In the genomic region with DNA sequence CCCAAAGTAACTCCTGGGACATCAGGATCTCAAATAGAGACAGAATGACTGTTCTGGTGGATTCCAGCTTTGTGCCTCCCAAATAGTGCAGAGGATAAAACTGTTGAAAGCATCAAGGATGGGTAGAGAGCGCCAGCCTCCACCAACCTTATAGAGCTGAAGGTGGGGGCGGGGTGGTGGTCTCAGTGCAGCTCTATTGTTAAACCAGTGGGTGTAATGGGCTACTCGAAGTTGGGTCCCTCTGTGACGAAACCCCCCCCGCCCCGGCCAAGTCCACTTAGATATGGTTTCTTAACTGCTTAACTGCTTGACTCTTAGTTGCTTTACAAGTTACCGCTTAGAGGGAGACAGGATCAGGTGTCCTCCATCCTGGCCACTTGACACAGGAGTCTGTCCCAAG, we compare ENCODE assay signal across 8 cellular contexts. TPM values are rescaled to one million over a fixed set of nuclear protein-coding genes. Genes with fewer than 3 reads are reported as not detected.
DNase-seq lines count a peak whose midpoint lies in the region; ATAC-seq and TF ChIP-seq lines count a peak whose summit lies in the region.

No MANE protein-coding gene starts in this region.

- H3K4me1 ChIP-seq in testis: peaks cover 11% of the 10 kb centered on the region

- peak overlapping the region; percentile 76 to 87 for H3K27ac ChIP-seq in testis

- TF ChIP-seq POLR2A in testis (IDR thresholded peaks at IDR 0.05): no peak

- no peak for DNase-seq in T-helper 1 cell
- DNase-seq in kidney epithelial cell (ENCODE audit: low read depth): no peak
- DNase-seq in testis: no peak
- no peak for DNase-seq in NOMO-1 treated with dmso at 0.1 percent for 144 hours (lab: John Stamatoyannopoulos, UW; ENCODE audit: unreplicated experiment)

- H3K36me3 Mint-ChIP-seq in T-helper 1 cell treated with Interleukin-12 subunit alpha and Interleukin-12 subunit beta and Interleukin-4 antibody, amounts not matched to agents 30 μg/mL and 1 μg/mL, for 36 hours (ENCODE audit: low read depth): peaks cover 27% of the 10 kb centered on the region
- peaks cover 11% of the 10 kb centered on the region for H3K36me3 Mint-ChIP-seq in activated naive CD8-positive, alpha-beta T cell

- no peaks in the 10 kb centered on the region for H3K9me3 Mint-ChIP-seq in T-helper 1 cell treated with Interleukin-12 subunit alpha and Interleukin-12 subunit beta and Interleukin-4 antibody, amounts not matched to agents 30 μg/mL and 1 μg/mL, for 36 hours
- H3K9me3 Mint-ChIP-seq in activated naive CD8-positive, alpha-beta T cell (ENCODE audit: low read depth): no peaks in the 10 kb centered on the region

- H3K4me3 ChIP-seq in kidney epithelial cell (ENCODE audit: low read depth, low read length): peak overlapping the region; percentile 81
- peak overlapping the region; percentile 94 to 97 for H3K4me3 ChIP-seq in testis

- TF ChIP-seq CTCF in kidney epithelial cell (IDR thresholded peaks at IDR 0.05; ENCODE audit: insufficient read depth, low read length, poor library complexity, severe bottlenecking) (no peak), testis (IDR thresholded peaks at IDR 0.05) (no peak)

- intact Hi-C loops in testis (cut with DNase I; ENCODE audit: low total_unique reads): loop anchor here (10.0 kb wide), 2 partner anchors 169 to 329 kb away; no protein-coding TSS in a partner anchor

- H3K27me3 ChIP-seq in kidney epithelial cell (ENCODE audit: control insufficient read depth, insufficient read depth, low read length) (no peaks in the 10 kb centered on the region), testis (no peaks in the 10 kb centered on the region)

- no peaks in the 10 kb centered on the region for H3K9me3 ChIP-seq in testis

- no peaks in the 10 kb centered on the region for H3K27me3 Mint-ChIP-seq in T-helper 1 cell treated with Interleukin-12 subunit alpha and Interleukin-12 subunit beta and Interleukin-4 antibody, amounts not matched to agents 30 μg/mL and 1 μg/mL, for 36 hours (ENCODE audit: low read depth)
- H3K27me3 Mint-ChIP-seq in activated naive CD8-positive, alpha-beta T cell: no peaks in the 10 kb centered on the region

- peaks cover 32% of the 10 kb centered on the region for H3K4me1 Mint-ChIP-seq in T-helper 1 cell treated with Interleukin-12 subunit alpha and Interleukin-12 subunit beta and Interleukin-4 antibody, amounts not matched to agents 30 μg/mL and 1 μg/mL, for 36 hours (ENCODE audit: low read depth)
- H3K4me1 Mint-ChIP-seq in activated naive CD8-positive, alpha-beta T cell (ENCODE audit: low read depth): peaks cover 34% of the 10 kb centered on the region

- 12 to 22% methylated on average over 7 of the region's 7 CpGs for WGBS in testis, 2 donors

- ATAC-seq in HG03025 (IDR thresholded peaks at IDR 0.05; ENCODE audit: low FRiP score, unreplicated experiment): no peak
- ATAC-seq in GM21723 (IDR thresholded peaks at IDR 0.05; ENCODE audit: unreplicated experiment): no peak

- peak overlapping the region; percentile 79 for H3K27ac Mint-ChIP-seq in T-helper 1 cell treated with Interleukin-12 subunit alpha and Interleukin-12 subunit beta and Interleukin-4 antibody, amounts not matched to agents 30 μg/mL and 1 μg/mL, for 36 hours
- peak overlapping the region; percentile 94 for H3K27ac Mint-ChIP-seq in activated naive CD8-positive, alpha-beta T cell

- H3K4me3 Mint-ChIP-seq in T-helper 1 cell treated with Interleukin-12 subunit alpha and Interleukin-12 subunit beta and Interleukin-4 antibody, amounts not matched to agents 30 μg/mL and 1 μg/mL, for 36 hours: peak overlapping the region; percentile 91
- peak overlapping the region; percentile 93 for H3K4me3 Mint-ChIP-seq in activated naive CD8-positive, alpha-beta T cell

- H3K36me3 ChIP-seq in kidney epithelial cell (ENCODE audit: control insufficient read depth, insufficient read depth, low read length) (peaks cover 3% of the 10 kb centered on the region), testis (ENCODE audit: low read depth, missing control alignments) (no peaks in the 10 kb centered on the region)

RNA-seq across cellular contexts. Expression of gene DHX30, which starts 22.7 kb away (rescaled TPM):
- 79.4 and 85.2 TPM in 2 replicates for total RNA-seq in kidney epithelial cell
- 100 to 1,000 TPM; 178 to 187 TPM for total RNA-seq in testis
- 216 TPM for polyA plus RNA-seq in testis (ENCODE audit: insufficient read depth, low read depth, low replicate concordance)

RNA-seq across cellular contexts. Expression of gene SMARCC1, which starts 43.9 kb away (rescaled TPM):
- total RNA-seq in kidney epithelial cell: 92.1 and 94.0 TPM in 2 replicates
- total RNA-seq in testis: 10 to 100 TPM; 64.4 to 80.1 TPM
- polyA plus RNA-seq in testis (ENCODE audit: insufficient read depth, low read depth, low replicate concordance): 48.1 TPM
